ENCODE assay signal across 8 cellular contexts in the genomic region with DNA sequence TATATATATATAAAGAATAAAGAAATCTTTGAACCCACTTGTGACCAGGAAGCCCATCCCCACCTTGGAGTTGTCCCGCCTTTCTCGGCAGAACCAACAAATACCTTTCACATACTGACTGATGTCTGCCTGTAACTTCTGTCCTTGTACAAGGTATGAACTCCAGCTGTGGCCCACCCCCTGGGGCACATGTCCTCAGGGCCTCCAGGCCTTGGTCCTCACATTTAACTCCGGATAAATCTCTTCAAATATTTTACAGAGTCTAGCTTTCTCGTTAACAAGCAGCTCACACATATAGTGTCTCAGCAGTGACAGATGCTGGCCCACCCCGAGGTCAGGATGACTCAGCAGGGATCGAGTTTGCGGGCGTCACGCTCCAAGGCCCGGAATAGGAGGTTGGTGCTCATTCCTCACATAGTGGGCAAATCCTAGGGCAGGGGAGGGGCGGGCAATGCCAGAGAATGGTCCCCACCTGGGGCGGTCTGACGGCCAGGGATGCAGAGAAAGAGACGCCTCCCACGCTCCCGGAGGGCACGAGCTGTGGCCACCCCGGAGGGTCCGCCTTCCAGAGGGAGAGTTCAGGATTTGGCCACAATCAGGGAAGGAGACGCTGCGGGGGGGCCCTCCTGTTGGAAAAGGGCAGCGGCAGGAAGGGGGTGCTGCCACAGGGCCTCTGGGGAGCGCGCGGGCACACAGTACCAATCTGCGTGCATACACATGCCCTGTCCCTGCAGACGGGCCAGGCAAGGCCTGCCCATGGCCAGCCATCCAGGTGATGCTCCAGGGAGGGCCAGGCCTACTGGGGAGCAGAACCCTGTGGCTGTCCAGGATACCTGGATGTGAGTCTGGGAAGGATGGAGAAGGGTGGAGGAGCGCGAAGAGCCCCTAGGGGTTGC.
A peak's percentile ranks its signal among the peaks of the same experiment; 100 is the strongest.
DNase-seq lines count a peak whose midpoint lies in the region; ATAC-seq and TF ChIP-seq lines count a peak whose summit lies in the region.
"Not testable (repeated sequence)": the region's sequence is repeated elsewhere in the genome, so short reads cannot be mapped to it uniquely, and the experiment has no call there.

No MANE protein-coding gene starts in this region.

- not testable (repeated sequence) for H3K9me3 ChIP-seq in esophagus squamous epithelium, ovary, thyroid gland

- H3K36me3 ChIP-seq in esophagus squamous epithelium, result peaks cover 0 to 12% (median 0%) of the 10 kb centered on the region in 3 donors
- not testable (repeated sequence) for H3K36me3 ChIP-seq in ovary, thyroid gland

- POLR2A ChIA-PET in activated B cell treated with CpG ODN at 0.5 μM for 24 hours (lab: Charles Lee), result interaction anchor here (0.6 kb wide), 1 partner anchor 574 kb away, joined by 3 read pairs; no protein-coding TSS in a partner anchor

- TF ChIP-seq CTCF in activated B cell treated with CpG ODN at 0.5 μM for 24 hours (IDR thresholded peaks at IDR 0.05); esophagus squamous epithelium (IDR thresholded peaks at IDR 0.05); ovary (IDR thresholded peaks at IDR 0.05); thyroid gland (IDR thresholded peaks at IDR 0.05): not testable (repeated sequence)

- not testable (repeated sequence) for TF ChIP-seq POLR2A in esophagus squamous epithelium (IDR thresholded peaks at IDR 0.05); ovary (IDR thresholded peaks at IDR 0.05); thyroid gland (IDR thresholded peaks at IDR 0.05)

- not testable (repeated sequence) for TF ChIP-seq EP300 in ovary (IDR thresholded peaks at IDR 0.05)

- intact Hi-C loops in activated B cell treated with CpG ODN at 0.5 μM for 24 hours (cut with micrococcal nuclease); esophagus squamous epithelium (cut with DNase I); ovary (cut with DNase I); thyroid gland (cut with DNase I): not testable (repeated sequence)

- peak overlapping the region; percentile 19 for H3K4me3 Mint-ChIP-seq in activated B cell treated with CpG ODN at 0.5 μM for 24 hours

- H3K4me3 ChIP-seq in esophagus squamous epithelium (peak overlapping the region in 3 of 4 donors; percentile 12 to 47 (median 15)), thyroid gland (replicated peaks in 1 of 3) (peak overlapping the region in 1 of 3 donors; percentile 7)
- not testable (repeated sequence) for H3K4me3 ChIP-seq in ovary

- H3K36me3 Mint-ChIP-seq in activated B cell treated with CpG ODN at 0.5 μM for 24 hours (ENCODE audit: low read depth), result peaks cover 64% of the 10 kb centered on the region

- H3K27ac ChIP-seq in esophagus squamous epithelium, result peak overlapping the region; percentile 54 to 87 (median 84)
- peak overlapping the region; percentile 53 to 65 for H3K27ac ChIP-seq in ovary
- H3K27ac ChIP-seq in thyroid gland, result peak overlapping the region; percentile 14 to 43 (median 22)

- H3K9me3 Mint-ChIP-seq in activated B cell treated with CpG ODN at 0.5 μM for 24 hours, result not testable (repeated sequence)

- ATAC-seq in activated B cell treated with CpG ODN at 0.5 μM for 24 hours (ENCODE audit: low read depth), result not testable (repeated sequence)

- not testable (repeated sequence) for H3K27me3 ChIP-seq in esophagus squamous epithelium, ovary, thyroid gland

- DNase-seq in DMS 273 (lab: John Stamatoyannopoulos, UW; ENCODE audit: unreplicated experiment) (peak; percentile 88), NCI-H2171 (lab: John Stamatoyannopoulos, UW) (peak; percentile 46), activated B cell treated with CpG ODN at 0.5 μM for 24 hours (peak; percentile 25), astrocyte of the hippocampus (ENCODE audit: low read depth, low spot score) (peak; percentile 89), kidney tubule cell (ENCODE audit: low spot score) (peak; percentile 90), ovary (peak; percentile 56 to 83 (median 77)), thyroid gland (peak; percentile 57 to 68)
- not testable (repeated sequence) for DNase-seq in esophagus squamous epithelium (lab: John Stamatoyannopoulos, UW)

- CTCF ChIA-PET in activated B cell treated with CpG ODN at 0.5 μM for 24 hours (lab: Charles Lee), result not testable (repeated sequence)

- H3K27ac Mint-ChIP-seq in activated B cell treated with CpG ODN at 0.5 μM for 24 hours, result peak overlapping the region; percentile 78

- 26 to 37% methylated on average over 16 to 18 of the region's 29 CpGs for WGBS in esophagus squamous epithelium, 2 donors
- 35 to 44% (median 37%) methylated on average over 25 to 29 of the region's 29 CpGs for WGBS in ovary, 3 donors
- 66 to 67% methylated on average over 29 of the region's 29 CpGs for WGBS in thyroid gland, 2 donors

- H3K4me1 ChIP-seq in esophagus squamous epithelium, result peaks cover 44 to 100% (median 94%) of the 10 kb centered on the region in 3 donors
- H3K4me1 ChIP-seq in ovary (ENCODE audit: insufficient read depth), result peaks cover 48% of the 10 kb centered on the region
- H3K4me1 ChIP-seq in thyroid gland, result peaks cover 29 to 70% of the 10 kb centered on the region in 2 donors

- peaks cover 92% of the 10 kb centered on the region for H3K4me1 Mint-ChIP-seq in activated B cell treated with CpG ODN at 0.5 μM for 24 hours

- H3K27me3 Mint-ChIP-seq in activated B cell treated with CpG ODN at 0.5 μM for 24 hours, result not testable (repeated sequence)

Comparison
In these comparisons a context has a peak if more than half of its experiments do, and no peak if none do; other contexts are left out.
1. H3K27ac ChIP-seq: peak in every context shown above with its lines; median percentile 84 in esophagus squamous epithelium; 59 in ovary; 22 in thyroid gland.